Comparison of ENCODE assay signal across 8 cellular contexts in the genomic region with DNA sequence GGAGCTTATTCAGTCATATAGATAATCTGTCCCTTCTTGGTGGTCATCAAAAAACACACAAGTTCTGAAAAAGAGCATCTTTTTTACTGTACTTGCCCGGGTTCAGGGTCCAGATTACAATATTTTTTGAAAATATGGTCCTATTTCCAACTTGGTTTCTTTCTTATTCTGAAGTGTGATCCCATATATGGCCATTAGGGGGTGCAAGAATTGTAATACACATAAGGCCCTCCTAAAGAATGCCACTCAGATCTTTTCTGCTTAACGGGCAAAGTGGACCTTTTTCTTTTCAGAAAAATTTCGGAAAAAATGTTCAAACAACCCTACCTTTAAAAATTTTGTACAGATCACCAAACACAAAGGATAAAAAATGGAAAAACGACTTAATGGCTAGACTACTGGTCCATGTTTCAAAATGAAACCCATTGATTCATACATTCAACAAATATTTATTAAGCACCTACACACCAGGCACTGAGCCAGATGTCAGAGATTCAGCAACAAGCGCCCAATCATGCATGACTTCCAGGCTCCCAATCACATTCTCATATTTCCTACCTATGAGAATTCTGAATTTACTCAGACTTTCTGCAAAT.
DNase-seq lines count a peak whose midpoint lies in the region; TF ChIP-seq lines count a peak whose summit lies in the region.

No MANE protein-coding gene starts in this region.

- in situ Hi-C loops in GM13977 (cut with MboI; ENCODE audit: low pct_unique_long_range_greater_than_20kb, low sequenced_read_pairs, unreplicated experiment), result loop anchor here (25.0 kb wide), 1 partner anchor 280 kb away; no protein-coding TSS in a partner anchor

- H3K4me3 ChIP-seq in AG10803 (ENCODE audit: low read length), result no peak overlapping the region

- DNase-seq in AG10803 (ENCODE audit: low read depth) (peak; percentile 56), GM13977 (ENCODE audit: low spot score) (peak; percentile 61), Kasumi-1 (lab: John Stamatoyannopoulos, UW) (peak; percentile 14 to 43), cerebellar cortex (ENCODE audit: low spot score) (peak; percentile 62), myocyte (ENCODE audit: low read depth) (peak; percentile 61), NCI-H1048 (lab: John Stamatoyannopoulos, UW) (no peak)
- no peak for DNase-seq in activated CD4-positive, alpha-beta T cell treated with anti-CD3 and anti-CD28 coated beads, Interleukin-2, amount 50 U/mL, for 4 hours
- DNase-seq in stimulated activated CD4-positive, alpha-beta T cell treated with anti-CD3 and anti-CD28 coated beads, Interleukin-2, amount 100 ng/mL, for 48 hours, result no peak

- peak; percentile 79 for TF ChIP-seq CTCF in AG10803 (conservative IDR thresholded peaks at IDR 0.05; ENCODE audit: low read length)
- TF ChIP-seq CTCF in GM13977 (IDR thresholded peaks at IDR 0.05; ENCODE audit: extremely low read depth, insufficient read depth, missing control alignments), result peak; percentile 60

Comparison
In these comparisons a context has a peak if more than half of its experiments do, and no peak if none do; other contexts are left out.
1. DNase-seq: peak in AG10803 (single experiment), GM13977 (single experiment), Kasumi-1 (2 of 2), cerebellar cortex (single experiment) and myocyte (single experiment); none in activated CD4-positive, alpha-beta T cell treated with anti-CD3 and anti-CD28 coated beads, Interleukin-2, amount 50 U/mL, for 4 hours (0 of 2), NCI-H1048 (single experiment) and stimulated activated CD4-positive, alpha-beta T cell treated with anti-CD3 and anti-CD28 coated beads, Interleukin-2, amount 100 ng/mL, for 48 hours (0 of 2).